24 cellular contexts compared by ENCODE assay signal in the genomic region with DNA sequence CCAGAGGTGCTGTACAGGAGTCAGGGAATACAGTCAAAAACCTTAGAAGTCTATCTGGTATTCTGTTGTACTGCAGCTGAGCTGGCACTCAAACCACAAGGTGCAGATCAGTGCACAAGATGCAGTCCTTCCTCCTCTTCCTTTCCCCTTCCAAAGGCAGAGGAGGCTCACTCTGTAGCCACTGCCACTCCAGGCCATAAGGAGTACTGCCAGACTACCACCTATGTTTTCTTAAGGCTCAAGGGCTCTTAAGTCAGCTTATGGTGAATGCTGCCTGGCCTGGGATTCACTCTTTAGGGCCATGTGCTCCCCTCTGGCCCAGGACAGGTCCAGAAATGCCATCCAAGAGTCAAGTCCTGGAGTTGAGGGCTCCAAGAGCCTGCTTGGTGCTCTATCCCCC.
"Had no signal": no experiment of that assay in that cellular context is flagged by ENCODE, and none has a peak within 500 bp of the region (broad histone marks: within the 10 kb centered on the region; RNA-seq: fewer than 3 reads in every experiment).

No MANE protein-coding gene starts in this region.

- FAIRE-seq: endometrium, pancreas, TTC549 had no signal

- H3K4me1 Mint-ChIP-seq: activated B cell treated with CpG ODN at 0.5 μM for 24 hours had no signal

- H3K27me3 ChIP-seq: brain microvascular endothelial cell, colonic mucosa, gastrocnemius medialis, heart left ventricle, neutrophil, pancreas, right lobe of liver, testis had no signal

- H3K4me3 Mint-ChIP-seq: activated B cell treated with CpG ODN at 0.5 μM for 24 hours; activated T-cell treated with anti-CD3 and anti-CD28 coated beads, Interleukin-2, amount 50 U/mL, for 4 hours; natural killer cell; stimulated activated memory B cell treated with anti-CD40 and anti-IgM and Interleukin-4, amounts not matched to agents 10 μg/mL and 1 μg/mL and 100 μg/mL, for 72 hours had no signal

- H3K9me3 ChIP-seq: gastrocnemius medialis, neutrophil, pancreas, right lobe of liver, testis had no signal

- H3K27ac ChIP-seq: brain microvascular endothelial cell, colonic mucosa, gastrocnemius medialis, heart left ventricle, neutrophil, pancreas, right lobe of liver, testis had no signal

- H3K27me3 Mint-ChIP-seq: activated B cell treated with CpG ODN at 0.5 μM for 24 hours; stimulated activated memory B cell treated with anti-CD40 and anti-IgM and Interleukin-4, amounts not matched to agents 10 μg/mL and 1 μg/mL and 100 μg/mL, for 72 hours had no signal

- DNase-seq: activated B cell treated with CpG ODN at 0.5 μM for 24 hours; activated CD4-positive, alpha-beta T cell treated with anti-CD3 and anti-CD28 coated beads for 4 hours; activated CD8-positive, alpha-beta memory T cell treated with anti-CD3 and anti-CD28 coated beads, Interleukin-2, amount 50 U/mL, for 4 hours; activated effector memory CD4-positive, alpha-beta T cell treated with Interleukin-2 at 50 U/mL for 16 hours; activated naive CD4-positive, alpha-beta T cell treated with anti-CD3 and anti-CD28 coated beads, Interleukin-2, amount 50 U/mL, for 16 hours; activated T-cell treated with anti-CD3 and anti-CD28 coated beads, Interleukin-2, amount 50 U/mL, for 4 hours; aorta; brain microvascular endothelial cell; central memory CD4-positive, alpha-beta T cell; erythroblast; gastrocnemius medialis; heart left ventricle; kidney glomerular epithelial cell; natural killer cell; pancreas; right lobe of liver; stimulated activated CD4-positive, alpha-beta T cell treated with anti-CD3 and anti-CD28 coated beads, Interleukin-4, amount 100 ng/mL, for 1 hour; testis had no signal

- H3K4me1 ChIP-seq: colonic mucosa, pancreas, right lobe of liver, testis had no signal

- H3K4me2 ChIP-seq: smooth muscle cell had no signal

- H3K36me3 ChIP-seq: brain microvascular endothelial cell, colonic mucosa, gastrocnemius medialis, heart left ventricle, neutrophil, pancreas, right lobe of liver had no signal

- H3K27ac Mint-ChIP-seq: activated B cell treated with CpG ODN at 0.5 μM for 24 hours; natural killer cell; stimulated activated memory B cell treated with anti-CD40 and anti-IgM and Interleukin-4, amounts not matched to agents 10 μg/mL and 1 μg/mL and 100 μg/mL, for 72 hours had no signal

- H3K4me3 ChIP-seq: colonic mucosa, gastrocnemius medialis, heart left ventricle, pancreas, right lobe of liver, smooth muscle cell, testis had no signal

- ATAC-seq: activated T-cell treated with anti-CD3 and anti-CD28 coated beads, Interleukin-2, amount 50 U/mL, for 4 hours; gastrocnemius medialis; heart left ventricle; natural killer cell; pancreas; right lobe of liver; stimulated activated memory B cell treated with anti-CD40 and anti-IgM and Interleukin-4, amounts not matched to agents 10 μg/mL and 1 μg/mL and 100 μg/mL, for 72 hours had no signal
